In the genomic region with DNA sequence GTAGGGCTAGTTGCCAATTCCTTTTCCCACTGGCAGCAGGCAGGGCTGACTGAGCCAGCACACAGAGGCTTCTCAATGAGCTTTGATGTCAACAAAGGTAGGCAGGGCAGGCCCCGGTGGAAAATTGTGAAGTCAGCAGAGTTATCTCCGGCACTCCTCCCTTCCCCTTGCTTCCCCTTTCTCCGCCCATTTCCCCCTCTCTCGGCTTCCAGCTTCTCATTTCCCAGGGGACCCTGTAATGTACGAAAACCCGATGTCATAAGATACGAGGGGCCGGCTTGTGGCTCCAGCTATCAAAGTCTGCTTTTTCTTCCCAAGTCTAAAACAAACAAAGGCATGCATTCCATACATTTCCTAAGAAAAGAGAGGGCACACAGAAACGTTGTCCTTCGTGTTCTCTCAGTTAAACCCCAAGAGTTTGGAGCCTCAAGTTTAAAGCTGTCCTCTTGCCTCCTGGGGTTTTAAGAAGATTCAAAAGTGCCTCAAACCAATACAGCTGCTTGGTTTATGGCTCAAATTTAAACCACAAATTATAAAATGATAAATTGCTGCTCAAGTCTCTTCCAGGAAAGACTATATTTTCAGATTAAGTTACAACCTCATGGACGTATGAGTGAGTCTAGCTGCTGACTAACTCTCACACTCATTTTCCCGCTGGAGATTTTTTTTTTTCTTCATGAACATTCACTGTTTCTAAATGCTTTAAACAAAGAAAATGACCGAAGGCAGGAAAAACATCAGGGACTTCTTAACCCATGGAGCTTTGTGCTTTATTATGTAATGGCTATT, we compare ENCODE assay signal across 1 cellular context.
TF ChIP-seq lines count a peak whose summit lies in the region.

No MANE protein-coding gene starts in this region.

TF ChIP-seq in HEK293, 187 proteins besides CTCF, POLR2A, EP300 and RAD21 (continued from another document and continues in another):
- TF ChIP-seq ZNF350 (tag by site-specific recombination; IDR thresholded peaks at IDR 0.05) (no peak), ZNF629 (tag by site-specific recombination; IDR thresholded peaks at IDR 0.05) (peak; percentile 94), ZSCAN16 (tag by site-specific recombination; IDR thresholded peaks at IDR 0.05) (peak; percentile 31; the same call in 1 of the 2 replicates), ZNF549 (tag by site-specific recombination; IDR thresholded peaks at IDR 0.05) (no peak), ZNF639 (tag by site-specific recombination; IDR thresholded peaks at IDR 0.05) (peak; percentile 69), GLIS1 (tag by site-specific recombination; IDR thresholded peaks at IDR 0.05) (peak; percentile 65), ZNF792 (tag by site-specific recombination; IDR thresholded peaks at IDR 0.05) (no peak), GLI4 (tag by site-specific recombination; IDR thresholded peaks at IDR 0.05) (no peak), ZEB2 (tag by site-specific recombination; IDR thresholded peaks at IDR 0.05) (0 out of 2 replicates have a peak, but pooled peaks have one; percentile 61), ZNF140 (tag by site-specific recombination; IDR thresholded peaks at IDR 0.05) (no peak), ZNF10 (tag by site-specific recombination; IDR thresholded peaks at IDR 0.05) (peak; percentile 61; the same call in 1 of the 2 replicates), ZNF664 (tag by site-specific recombination; IDR thresholded peaks at IDR 0.05) (no peak), ZNF239 (tag by site-specific recombination; IDR thresholded peaks at IDR 0.05) (no peak), REPIN1 (tag by site-specific recombination; IDR thresholded peaks at IDR 0.05; ENCODE audit: low read depth) (no peak), ZNF677 (tag by site-specific recombination; IDR thresholded peaks at IDR 0.05) (no peak), ZBTB6 (tag by site-specific recombination; IDR thresholded peaks at IDR 0.05) (peak; percentile 61; the same call in 1 of the 2 replicates), ZNF837 (tag by site-specific recombination; IDR thresholded peaks at IDR 0.05) (no peak), ZNF530 (tag by site-specific recombination; IDR thresholded peaks at IDR 0.05; ENCODE audit: low read depth) (no peak), KLF10 (tag by site-specific recombination; IDR thresholded peaks at IDR 0.05) (peak; percentile 84), ZNF521 (tag by site-specific recombination; IDR thresholded peaks at IDR 0.05) (no peak), ZFP41 (tag by site-specific recombination; IDR thresholded peaks at IDR 0.05; ENCODE audit: borderline replicate concordance) (no peak), ZNF660 (tag by site-specific recombination; IDR thresholded peaks at IDR 0.05) (no peak), YY2 (tag by site-specific recombination; IDR thresholded peaks at IDR 0.05) (no peak), ZNF670 (tag by site-specific recombination; IDR thresholded peaks at IDR 0.05; ENCODE audit: low read depth) (no peak), ZNF324 (tag by site-specific recombination; IDR thresholded peaks at IDR 0.05) (no peak), ZFP3 (tag by site-specific recombination; IDR thresholded peaks at IDR 0.05; ENCODE audit: low read depth) (no peak), EGR2 (tag by site-specific recombination; IDR thresholded peaks at IDR 0.05; ENCODE audit: low read depth) (no peak), TRIM28 (IDR thresholded peaks at IDR 0.05; ENCODE audit: borderline replicate concordance, low read length) (no peak), ZNF600 (tag by site-specific recombination; IDR thresholded peaks at IDR 0.05) (peak; percentile 71; the same call in 1 of the 2 replicates), ZNF404 (tag by site-specific recombination; IDR thresholded peaks at IDR 0.05) (no peak), GLI2 (tag by site-specific recombination; IDR thresholded peaks at IDR 0.05; ENCODE audit: borderline replicate concordance, low read depth) (0 out of 2 replicates have a peak, but pooled peaks have one; percentile 4), ZBTB20 (tag by site-specific recombination; IDR thresholded peaks at IDR 0.05) (peak; percentile 57), ZNF133 (tag by site-specific recombination; IDR thresholded peaks at IDR 0.05) (no peak), ZNF146 (tag by site-specific recombination; IDR thresholded peaks at IDR 0.05) (0 out of 2 replicates have a peak, but pooled peaks have one; percentile 23), ZNF561 (tag by site-specific recombination; IDR thresholded peaks at IDR 0.05; ENCODE audit: borderline replicate concordance) (peak; percentile 45; the same call in 1 of the 2 replicates), ZNF214 (tag by site-specific recombination; IDR thresholded peaks at IDR 0.05; ENCODE audit: borderline replicate concordance) (no peak), ZNF335 (tag by site-specific recombination; conservative IDR thresholded peaks at IDR 0.05) (no peak; the same call in none of the 2 replicates), ZNF157 (tag by site-specific recombination; IDR thresholded peaks at IDR 0.05) (no peak), ZNF354C (tag by site-specific recombination; IDR thresholded peaks at IDR 0.05; ENCODE audit: borderline replicate concordance, low read depth) (no peak), IKZF3 (tag by site-specific recombination; IDR thresholded peaks at IDR 0.05) (peak; percentile 91), TSHZ1 (tag by site-specific recombination; IDR thresholded peaks at IDR 0.05; ENCODE audit: borderline replicate concordance) (0 out of 2 replicates have a peak, but pooled peaks have one; percentile 25), ZNF768 (tag by site-specific recombination; IDR thresholded peaks at IDR 0.05) (no peak), ZNF423 (tag by site-specific recombination; IDR thresholded peaks at IDR 0.05) (peak; percentile 70; the same call in 1 of the 2 replicates), PATZ1 (tag by site-specific recombination; IDR thresholded peaks at IDR 0.05) (peak; percentile 83), SETDB1 (IDR thresholded peaks at IDR 0.05; ENCODE audit: insufficient read length, low read length) (no peak), GLIS2 (tag by site-specific recombination; IDR thresholded peaks at IDR 0.05) (no peak), PRDM2 (tag by site-specific recombination; IDR thresholded peaks at IDR 0.05; ENCODE audit: borderline replicate concordance) (no peak), ZFP37 (tag by site-specific recombination; IDR thresholded peaks at IDR 0.05) (no peak), ZSCAN23 (tag by site-specific recombination; IDR thresholded peaks at IDR 0.05) (no peak), ZSCAN30 (tag by site-specific recombination; IDR thresholded peaks at IDR 0.05) (no peak), ZNF138 (tag by site-specific recombination; IDR thresholded peaks at IDR 0.05; ENCODE audit: borderline replicate concordance) (no peak)
- TF ChIP-seq, protein P1, sequence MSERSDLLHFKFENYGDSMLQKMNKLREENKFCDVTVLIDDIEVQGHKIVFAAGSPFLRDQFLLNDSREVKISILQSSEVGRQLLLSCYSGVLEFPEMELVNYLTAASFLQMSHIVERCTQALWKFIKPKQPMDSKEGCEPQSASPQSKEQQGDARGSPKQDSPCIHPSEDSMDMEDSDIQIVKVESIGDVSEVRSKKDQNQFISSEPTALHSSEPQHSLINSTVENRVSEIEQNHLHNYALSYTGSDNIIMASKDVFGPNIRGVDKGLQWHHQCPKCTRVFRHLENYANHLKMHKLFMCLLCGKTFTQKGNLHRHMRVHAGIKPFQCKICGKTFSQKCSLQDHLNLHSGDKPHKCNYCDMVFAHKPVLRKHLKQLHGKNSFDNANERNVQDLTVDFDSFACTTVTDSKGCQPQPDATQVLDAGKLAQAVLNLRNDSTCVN (tag by site-specific recombination; optimal IDR thresholded peaks at IDR 0.05) = no peak
